19 cellular contexts compared by ENCODE assay signal in genomic region chr11:1205987-1206331, GRCh38. TPM values are rescaled to one million over a fixed set of nuclear protein-coding genes. Genes with fewer than 3 reads are reported as not detected.
DNase-seq lines count a peak whose midpoint lies in the region; ATAC-seq, FAIRE-seq and TF ChIP-seq lines count a peak whose summit lies in the region.
"Had no signal": no experiment of that assay in that cellular context is flagged by ENCODE, and none has a peak within 500 bp of the region (broad histone marks: within the 10 kb centered on the region; RNA-seq: fewer than 3 reads in every experiment).

No MANE protein-coding gene starts in this region.

- no peak for TF ChIP-seq CTCF in glutamatergic neuron (IDR thresholded peaks at IDR 0.05; ENCODE audit: partially characterized antibody, unreplicated experiment)

- no peak for TF ChIP-seq POLR2A in GM12892 (IDR thresholded peaks at IDR 0.05; ENCODE audit: low read depth, low read length)

- no peak for FAIRE-seq in GM12892 (lab: Jason Lieb, UNC)
- FAIRE-seq: GM12878 had no signal

- intact Hi-C loops in activated naive CD4-positive, alpha-beta T cell treated with anti-CD3 and anti-CD28 coated beads for 36 hours (cut with micrococcal nuclease) = no loop called here
- intact Hi-C loops in sciatic nerve (cut with DNase I) = loop anchor here (10.0 kb wide), 1 partner anchor 379 kb away; the partner anchor contains the start of gene KRTAP5-1

- H3K36me3 Mint-ChIP-seq in activated naive CD4-positive, alpha-beta T cell treated with anti-CD3 and anti-CD28 coated beads for 36 hours (ENCODE audit: low read depth) = no peaks in the 10 kb centered on the region
- peaks cover 15% of the 10 kb centered on the region for H3K36me3 Mint-ChIP-seq in glutamatergic neuron (ENCODE audit: unreplicated experiment)

- peak; percentile 2 for DNase-seq in activated naive CD4-positive, alpha-beta T cell treated with anti-CD3 and anti-CD28 coated beads for 36 hours
- DNase-seq in activated naive CD4-positive, alpha-beta T cell treated with Interleukin-2 at 50 U/mL for 16 hours = no peak
- peak; percentile 1 for DNase-seq in GM12892 (ENCODE audit: insufficient read length)
- DNase-seq in glutamatergic neuron = peak; percentile 10
- peak; percentile 33 for DNase-seq in sciatic nerve (ENCODE audit: low spot score)
- DNase-seq in NK-92 (lab: John Stamatoyannopoulos, UW; ENCODE audit: unreplicated experiment) = no peak
- no peak for DNase-seq in COLO829 (ENCODE audit: low spot score)
- DNase-seq: NCI-H1092; NCI-H2107; NCI-H226; NCI-H526 treated with DMSO at 0.1 percent for 48 hours; NK-92 treated with Interleukin-12 subunit alpha and Interleukin-12 subunit beta, amount 100 ng/mL, for 24 hours; PC-3 had no signal

- CTCF ChIA-PET in activated naive CD4-positive, alpha-beta T cell treated with anti-CD3 and anti-CD28 coated beads for 36 hours (lab: Charles Lee) = no interaction called here

- ATAC-seq in sciatic nerve (no peak), HG02870 (IDR thresholded peaks at IDR 0.05; ENCODE audit: unreplicated experiment) (no peak)
- ATAC-seq: GM12878, GM23338, PC-3 had no signal

- H3K27ac Mint-ChIP-seq in activated naive CD4-positive, alpha-beta T cell treated with anti-CD3 and anti-CD28 coated beads for 36 hours = no peak overlapping the region
- no peak overlapping the region for H3K27ac Mint-ChIP-seq in glutamatergic neuron (ENCODE audit: unreplicated experiment)
- H3K27ac Mint-ChIP-seq: GM23338 had no signal

- no peaks in the 10 kb centered on the region for H3K4me1 Mint-ChIP-seq in activated naive CD4-positive, alpha-beta T cell treated with anti-CD3 and anti-CD28 coated beads for 36 hours (ENCODE audit: low read depth)
- H3K4me1 Mint-ChIP-seq in glutamatergic neuron (ENCODE audit: low read depth, unreplicated experiment) = no peaks in the 10 kb centered on the region
- H3K4me1 Mint-ChIP-seq: GM23338 had no signal

- peaks cover 4% of the 10 kb centered on the region for H3K9me3 Mint-ChIP-seq in activated naive CD4-positive, alpha-beta T cell treated with anti-CD3 and anti-CD28 coated beads for 36 hours
- peaks cover 7% of the 10 kb centered on the region for H3K9me3 Mint-ChIP-seq in glutamatergic neuron (ENCODE audit: unreplicated experiment)

- H3K4me3 Mint-ChIP-seq in activated naive CD4-positive, alpha-beta T cell treated with anti-CD3 and anti-CD28 coated beads for 36 hours = no peak overlapping the region
- no peak overlapping the region for H3K4me3 Mint-ChIP-seq in glutamatergic neuron (ENCODE audit: unreplicated experiment)
- H3K4me3 Mint-ChIP-seq: GM23338 had no signal

- peaks cover 2% of the 10 kb centered on the region for H3K27me3 Mint-ChIP-seq in activated naive CD4-positive, alpha-beta T cell treated with anti-CD3 and anti-CD28 coated beads for 36 hours (ENCODE audit: low read depth)
- peaks cover 8% of the 10 kb centered on the region for H3K27me3 Mint-ChIP-seq in glutamatergic neuron (ENCODE audit: unreplicated experiment)

RNA-seq across cellular contexts. Expression of gene MUC5B, which starts 16.9 kb away (rescaled TPM):
- not detected for total RNA-seq in activated naive CD4-positive, alpha-beta T cell treated with anti-CD3 and anti-CD28 coated beads for 36 hours
- polyA plus RNA-seq in GM12892 (2012; ENCODE audit: missing spikeins) = 0.02 TPM
- total RNA-seq in glutamatergic neuron (ENCODE audit: unreplicated experiment) (not detected), sciatic nerve (0.71 TPM)
- total RNA-seq: A673, MCF 10A, Right ventricle myocardium superior had no signal
- polyA plus RNA-seq: GM12878 had no signal

RNA-seq across cellular contexts. Expression of gene MUC5AC, which starts 48.2 kb away (rescaled TPM):
- total RNA-seq in activated naive CD4-positive, alpha-beta T cell treated with anti-CD3 and anti-CD28 coated beads for 36 hours = not detected
- not detected for polyA plus RNA-seq in GM12892 (2012; ENCODE audit: missing spikeins)
- not detected for total RNA-seq in glutamatergic neuron (ENCODE audit: unreplicated experiment)
- 0.27 TPM for total RNA-seq in sciatic nerve
- total RNA-seq: A673, GM12878, GM23338, MCF 10A, Right ventricle myocardium superior had no signal
- polyA plus RNA-seq: GM23338 had no signal

Comparison
In these comparisons a context has a peak if more than half of its experiments do, and no peak if none do; other contexts are left out.
1. DNase-seq: peak in activated naive CD4-positive, alpha-beta T cell treated with anti-CD3 and anti-CD28 coated beads for 36 hours (single experiment), GM12892 (single experiment), glutamatergic neuron (single experiment) and sciatic nerve (single experiment); none in activated naive CD4-positive, alpha-beta T cell treated with Interleukin-2 at 50 U/mL for 16 hours (single experiment), NK-92 (single experiment) and COLO829 (single experiment).